ENCODE assay signal across 16 cellular contexts in genomic region chr1:245571872-245572294, GRCh38.
DNase-seq lines count a peak whose midpoint lies in the region; ATAC-seq and TF ChIP-seq lines count a peak whose summit lies in the region.
"Had no signal": no experiment of that assay in that cellular context is flagged by ENCODE, and none has a peak within 500 bp of the region (broad histone marks: within the 10 kb centered on the region; RNA-seq: fewer than 3 reads in every experiment).

No MANE protein-coding gene starts in this region.

- H3K36me3 Mint-ChIP-seq in brain, result no peaks in the 10 kb centered on the region
- no peaks in the 10 kb centered on the region for H3K36me3 Mint-ChIP-seq in neural crest cell (ENCODE audit: low read depth)
- peaks cover 3% of the 10 kb centered on the region for H3K36me3 Mint-ChIP-seq in endodermal cell (ENCODE audit: low read depth)

- H3K4me3 Mint-ChIP-seq in brain (no peak overlapping the region), neural crest cell (no peak overlapping the region), endodermal cell (no peak overlapping the region)

- no peaks in the 10 kb centered on the region for H3K79me2 ChIP-seq in MM.1S (ENCODE audit: low read length)

- 0 out of 2 replicates have a peak, but pooled peaks have one; percentile 4 for TF ChIP-seq CTCF in BE2C (IDR thresholded peaks at IDR 0.05; ENCODE audit: low read depth, low read length)
- no peak for TF ChIP-seq CTCF in brain (conservative IDR thresholded peaks at IDR 0.05)
- TF ChIP-seq CTCF in neural crest cell (conservative IDR thresholded peaks at IDR 0.05), result no peak
- TF ChIP-seq CTCF in endodermal cell (conservative IDR thresholded peaks at IDR 0.05), result no peak
- TF ChIP-seq CTCF in MM.1S (IDR thresholded peaks at IDR 0.05; ENCODE audit: low read length), result no peak

- no peak overlapping the region for H3K4me2 ChIP-seq in MM.1S (ENCODE audit: low read depth, low read length)

- WGBS in endodermal cell (ENCODE audit: insufficient coverage in 1 of 2, insufficient read length in 1 of 2), 2 experiments, result 74 to 76% methylated on average over 7 to 9 of the region's 9 CpGs

- H3K27ac Mint-ChIP-seq in brain, result peak overlapping the region in 3 of 5 experiments; percentile 75 to 86 (median 81)
- peak overlapping the region; percentile 24 for H3K27ac Mint-ChIP-seq in neural crest cell (ENCODE audit: unreplicated experiment)
- no peak overlapping the region for H3K27ac Mint-ChIP-seq in endodermal cell

- H3K27ac ChIP-seq in endodermal cell (ENCODE audit: low read depth, low read length) (no peak overlapping the region), MM.1S (ENCODE audit: low read length) (no peak overlapping the region)

- H3K4me1 Mint-ChIP-seq in brain, result peaks cover 43% of the 10 kb centered on the region
- H3K4me1 Mint-ChIP-seq in neural crest cell, result peaks cover 43% of the 10 kb centered on the region
- H3K4me1 Mint-ChIP-seq in endodermal cell, result peaks cover 28% of the 10 kb centered on the region

- peak; percentile 83 for DNase-seq in BE2C
- peak; percentile 9 for DNase-seq in NCI-H187 treated with DMSO at 0.1 percent for 48 hours (lab: John Stamatoyannopoulos, UW)
- DNase-seq in neural crest cell (ENCODE audit: low read depth, low spot score), result no peak
- no peak for DNase-seq in endodermal cell
- no peak for DNase-seq in activated CD4-positive, alpha-beta T cell treated with anti-CD3 and anti-CD28 coated beads for 1 hour
- DNase-seq in MM.1S, result no peak
- DNase-seq: COR-L47; DMS153; EL; NCI-H1694 treated with DMSO at 0.1 percent for 48 hours; NCI-H2171; NCI-H446 treated with DMSO at 0.1 percent for 48 hours; NK-92 treated with Interleukin-12 subunit alpha and Interleukin-12 subunit beta, amount 100 ng/mL, for 24 hours; SHP77 treated with DMSO at 0.1 percent for 48 hours had no signal

- H3K27me3 ChIP-seq in BE2C, result no peaks in the 10 kb centered on the region
- H3K27me3 ChIP-seq in endodermal cell (ENCODE audit: control insufficient read depth, insufficient read depth, low read length, poor library complexity, severe bottlenecking), result no peaks in the 10 kb centered on the region
- H3K27me3 ChIP-seq in MM.1S (replicated peaks; ENCODE audit: insufficient read depth, low read length), result no peaks in the 10 kb centered on the region

- peak overlapping the region; percentile 23 for H3K4me3 ChIP-seq in BE2C (ENCODE audit: low read depth, low read length)
- no peak overlapping the region for H3K4me3 ChIP-seq in endodermal cell (ENCODE audit: low read length)
- H3K4me3 ChIP-seq in MM.1S (ENCODE audit: low read length), result no peak overlapping the region

- no peaks in the 10 kb centered on the region for H3K9me2 ChIP-seq in MM.1S (replicated peaks; ENCODE audit: insufficient read depth, low read length)

- no peaks in the 10 kb centered on the region for H3F3A ChIP-seq in MM.1S (ENCODE audit: insufficient read depth, low read length)

- peaks cover 8% of the 10 kb centered on the region for H3K27me3 Mint-ChIP-seq in brain
- H3K27me3 Mint-ChIP-seq in neural crest cell (ENCODE audit: low read depth), result peaks cover 8% of the 10 kb centered on the region
- H3K27me3 Mint-ChIP-seq in endodermal cell (ENCODE audit: insufficient read depth), result no peaks in the 10 kb centered on the region

- H3K9ac ChIP-seq in endodermal cell (ENCODE audit: extremely low read depth, low read length, poor library complexity, severe bottlenecking) (no peak overlapping the region), MM.1S (ENCODE audit: low read length) (no peak overlapping the region)

- no peaks in the 10 kb centered on the region; the same call in none of the 2 replicates for H3K36me3 ChIP-seq in BE2C
- no peaks in the 10 kb centered on the region for H3K36me3 ChIP-seq in endodermal cell (ENCODE audit: control insufficient read depth, insufficient read depth, low read length)
- no peaks in the 10 kb centered on the region for H3K36me3 ChIP-seq in MM.1S (replicated peaks; ENCODE audit: insufficient read depth, low read length)

- H4K20me1 ChIP-seq in MM.1S (ENCODE audit: insufficient read depth, low read length), result no peaks in the 10 kb centered on the region

- peaks cover 0 to 14% (median 6%) of the 10 kb centered on the region in 5 experiments for H3K9me3 Mint-ChIP-seq in brain
- H3K9me3 Mint-ChIP-seq in neural crest cell, result no peaks in the 10 kb centered on the region
- H3K9me3 Mint-ChIP-seq in endodermal cell, result no peaks in the 10 kb centered on the region

- ATAC-seq in GM21825 (IDR thresholded peaks at IDR 0.05; ENCODE audit: unreplicated experiment), result no peak

- no peak overlapping the region for H2AFZ ChIP-seq in MM.1S (ENCODE audit: low read length)

- H3K9me3 ChIP-seq in BE2C (no peaks in the 10 kb centered on the region), endodermal cell (ENCODE audit: control insufficient read depth, low read length) (no peaks in the 10 kb centered on the region), MM.1S (replicated peaks; ENCODE audit: insufficient read depth, low read length) (no peaks in the 10 kb centered on the region)

- H3K4me1 ChIP-seq in BE2C (peaks cover 31% of the 10 kb centered on the region), endodermal cell (ENCODE audit: control insufficient read depth, insufficient read depth, low read length) (peaks cover 13% of the 10 kb centered on the region), MM.1S (ENCODE audit: low read length) (no peaks in the 10 kb centered on the region)

Comparison
In these comparisons a context has a peak if more than half of its experiments do, and no peak if none do; other contexts are left out.
1. DNase-seq: peak in BE2C (single experiment) and NCI-H187 treated with DMSO at 0.1 percent for 48 hours (single experiment); none in neural crest cell (single experiment), endodermal cell (single experiment), activated CD4-positive, alpha-beta T cell treated with anti-CD3 and anti-CD28 coated beads for 1 hour (single experiment) and MM.1S (single experiment).